ENCODE assay signal across 8 cellular contexts in the genomic region with DNA sequence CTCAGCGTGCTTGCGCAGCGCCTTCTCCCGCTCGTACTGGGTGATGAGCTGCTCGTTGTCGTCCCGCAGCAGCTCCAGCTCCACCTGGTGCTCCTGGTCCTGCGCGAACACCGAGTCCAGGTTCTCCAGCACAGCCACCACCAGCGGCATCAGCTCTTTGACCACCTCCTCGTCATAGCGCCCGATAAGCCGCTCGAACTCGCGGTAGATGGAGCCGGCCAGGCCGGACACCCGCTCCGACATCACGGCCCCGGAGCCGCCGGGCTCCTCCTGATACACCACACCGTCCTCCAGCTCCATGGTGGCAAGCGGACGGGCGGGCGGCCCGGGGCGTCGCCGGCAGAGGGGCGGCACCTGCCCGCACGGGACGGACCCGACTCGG.
DNase-seq lines count a peak whose midpoint lies in the region; ATAC-seq lines count a peak whose summit lies in the region.

No MANE protein-coding gene starts in this region.

- peak overlapping the region; percentile 96 for H3K4me3 ChIP-seq in iPS-15b (ENCODE audit: low read depth, low read length)
- H3K4me3 ChIP-seq in skeletal muscle cell (ENCODE audit: low read depth, low read length), result peak overlapping the region; percentile 98

- H3K9ac ChIP-seq in iPS-15b (ENCODE audit: low read depth, low read length), result peak overlapping the region; percentile 54

- H3K9me3 ChIP-seq in iPS-15b (ENCODE audit: control insufficient read depth, insufficient read depth, low read length), result no peaks in the 10 kb centered on the region

- DNase-seq in AG20443 (ENCODE audit: low spot score), result peak; percentile 46
- peak; percentile 62 for DNase-seq in OCI-M1 (lab: John Stamatoyannopoulos, UW)
- DNase-seq in skeletal muscle cell (ENCODE audit: low read depth), result no peak
- DNase-seq in AML-193 (lab: John Stamatoyannopoulos, UW), result no peak

- H3K4me1 ChIP-seq in iPS-15b (ENCODE audit: control insufficient read depth, insufficient read depth, low read length), result peaks cover 6% of the 10 kb centered on the region

- peaks cover 4% of the 10 kb centered on the region for H3K36me3 ChIP-seq in iPS-15b (ENCODE audit: control insufficient read depth, insufficient read depth, low read length)

- peak overlapping the region; percentile 93 for H3K27ac ChIP-seq in angular gyrus (ENCODE audit: low read depth, low read length)

- H3K27me3 ChIP-seq in iPS-15b (ENCODE audit: control insufficient read depth, insufficient read depth, low read length), result no peaks in the 10 kb centered on the region

- ATAC-seq in GM18867 (IDR thresholded peaks at IDR 0.05; ENCODE audit: unreplicated experiment), result peak; percentile 27
- peak; percentile 32 for ATAC-seq in HG03064 (IDR thresholded peaks at IDR 0.05; ENCODE audit: low read depth, unreplicated experiment)

Comparison
In these comparisons a context has a peak if more than half of its experiments do, and no peak if none do; other contexts are left out.
1. DNase-seq: peak in AG20443 (single experiment) and OCI-M1 (single experiment); none in skeletal muscle cell (single experiment) and AML-193 (0 of 2).